Comparison of ENCODE assay signal across 11 cellular contexts in the genomic region with DNA sequence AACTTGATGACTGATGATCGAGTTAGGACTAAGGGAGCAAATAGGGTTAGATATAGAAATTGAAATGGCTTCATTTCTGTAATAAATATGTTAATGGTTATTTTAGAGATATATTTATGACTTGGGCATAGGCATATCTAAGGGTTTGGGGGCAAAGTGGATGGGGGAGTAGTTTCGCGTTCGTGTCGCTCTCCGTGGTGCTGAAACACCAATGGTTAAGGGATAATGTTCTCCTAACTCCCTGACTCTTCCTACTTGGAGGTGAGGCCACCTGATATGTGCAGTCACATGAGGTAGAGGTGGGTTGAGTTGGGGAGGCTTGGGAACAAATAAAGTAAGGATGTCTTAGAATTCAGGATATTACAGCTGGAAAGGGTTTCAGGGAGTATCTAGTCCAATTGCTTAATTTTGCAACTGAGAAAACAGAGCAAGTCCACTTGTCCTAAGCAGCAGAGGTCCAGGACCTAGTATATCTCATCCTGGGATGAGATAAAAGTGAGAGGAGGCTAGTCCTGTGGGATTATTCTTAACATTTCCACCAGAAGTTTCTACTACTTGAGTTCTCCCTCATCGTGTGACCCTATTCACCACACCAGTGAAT. TPM values are rescaled to one million over a fixed set of nuclear protein-coding genes. Genes with fewer than 3 reads are reported as not detected.
DNase-seq lines count a peak whose midpoint lies in the region; ATAC-seq and TF ChIP-seq lines count a peak whose summit lies in the region.
"Had no signal": no experiment of that assay in that cellular context is flagged by ENCODE, and none has a peak within 500 bp of the region (broad histone marks: within the 10 kb centered on the region; RNA-seq: fewer than 3 reads in every experiment).

No MANE protein-coding gene starts in this region.

- DNase-seq in AG10803 (ENCODE audit: low read depth), result peak; percentile 4
- peak; percentile 19 for DNase-seq in H4 (ENCODE audit: low spot score)
- peak; percentile 12 for DNase-seq in SK-N-MC (ENCODE audit: low read depth, low spot score)
- peak; percentile 35 for DNase-seq in fibroblast of peridontal ligament (ENCODE audit: extremely low read depth)
- no peak for DNase-seq in HCEC 1CT
- no peak for DNase-seq in NCI-H1436 treated with DMSO at 0.1 percent for 48 hours (lab: John Stamatoyannopoulos, UW)
- DNase-seq: NCI-H1436; stimulated activated CD4-positive, alpha-beta T cell treated with anti-CD3 and anti-CD28 coated beads, Interleukin-4, amount 100 ng/mL, for 24 hours had no signal

- H3K9me3 ChIP-seq in SK-N-MC (ENCODE audit: low read depth, low read length), result no peaks in the 10 kb centered on the region
- H3K9me3 ChIP-seq: SJSA1 had no signal

- no peak overlapping the region for H3K27ac ChIP-seq in SK-N-MC
- H3K27ac ChIP-seq: SJSA1 had no signal

- no peak overlapping the region for H3K9ac ChIP-seq in SK-N-MC (ENCODE audit: insufficient read length)

- ATAC-seq in GM19328 (IDR thresholded peaks at IDR 0.05; ENCODE audit: unreplicated experiment) (no peak), GM21447 (IDR thresholded peaks at IDR 0.05; ENCODE audit: unreplicated experiment) (no peak)

- H3K36me3 ChIP-seq in SK-N-MC (ENCODE audit: insufficient read depth, low read length), result no peaks in the 10 kb centered on the region
- H3K36me3 ChIP-seq: SJSA1 had no signal

- TF ChIP-seq CTCF in AG10803 (conservative IDR thresholded peaks at IDR 0.05; ENCODE audit: low read length), result no peak

- no peak overlapping the region for H3K4me3 ChIP-seq in AG10803 (ENCODE audit: low read length)
- no peak overlapping the region for H3K4me3 ChIP-seq in SK-N-MC
- H3K4me3 ChIP-seq: SJSA1 had no signal

RNA-seq across cellular contexts. Expression of gene MAP1B, which starts 44.0 kb away (rescaled TPM):
- 36.3 and 50.3 TPM in 2 replicates for total RNA-seq in H4 (2014; rRNA removed; shearing (Covaris generic))

Comparison
In these comparisons a context has a peak if more than half of its experiments do, and no peak if none do; other contexts are left out.
1. DNase-seq: peak in AG10803 (single experiment), H4 (single experiment), SK-N-MC (single experiment) and fibroblast of peridontal ligament (single experiment); none in HCEC 1CT (single experiment) and NCI-H1436 treated with DMSO at 0.1 percent for 48 hours (single experiment).